ENCODE assay signal across 2 cellular contexts in genomic region chr7:4074994-4075393, GRCh38.
TF ChIP-seq lines count a peak whose summit lies in the region.

No MANE protein-coding gene starts in this region.

TF ChIP-seq in SK-N-SH, 30 proteins besides CTCF, POLR2A, EP300 and RAD21:
- no peak for TF ChIP-seq FOSL2 (IDR thresholded peaks at IDR 0.05; ENCODE audit: borderline replicate concordance, low read depth)
- TF ChIP-seq RFX5 (IDR thresholded peaks at IDR 0.05; ENCODE audit: low read length) = no peak
- no peak for TF ChIP-seq RXRA (IDR thresholded peaks at IDR 0.05; ENCODE audit: borderline replicate concordance, low read depth)
- TF ChIP-seq MEF2A (IDR thresholded peaks at IDR 0.05; ENCODE audit: borderline replicate concordance, low read depth) = no peak

TF ChIP-seq in SK-N-SH treated with all-trans-retinoic acid at 6 μM for 48 hours, 23 proteins besides CTCF, POLR2A, EP300 and RAD21:
- TF ChIP-seq ISL1 (CRISPR knock-in tag; IDR thresholded peaks at IDR 0.05) (no peak), ESRRG (CRISPR knock-in tag; IDR thresholded peaks at IDR 0.05) (no peak)
